8 cellular contexts compared by ENCODE assay signal in genomic region chr14:90381999-90382451, GRCh38. TPM values are rescaled to one million over a fixed set of nuclear protein-coding genes. Genes with fewer than 3 reads are reported as not detected.
DNase-seq lines count a peak whose midpoint lies in the region; ATAC-seq and TF ChIP-seq lines count a peak whose summit lies in the region.

No MANE protein-coding gene starts in this region.

- no peaks in the 10 kb centered on the region for H3K27me3 ChIP-seq in GM06990 (replicated peaks; ENCODE audit: control insufficient read depth, insufficient read depth, low read length)

- H3K27ac ChIP-seq in angular gyrus (ENCODE audit: low read depth, low read length) (peak overlapping the region; percentile 100), substantia nigra (ENCODE audit: low read depth, low read length, poor library complexity, severe bottlenecking) (peak overlapping the region; percentile 100)

- ATAC-seq in HG03095 (IDR thresholded peaks at IDR 0.05; ENCODE audit: unreplicated experiment) = no peak

- H3K36me3 ChIP-seq in GM06990 (ENCODE audit: control insufficient read depth, insufficient read depth, low read length) = no peaks in the 10 kb centered on the region

- DNase-seq in GM06990 (ENCODE audit: extremely low read depth, insufficient read length) (no peak), NCI-H1694 treated with DMSO at 0.1 percent for 48 hours (lab: John Stamatoyannopoulos, UW) (peak; percentile 50), iPS-NIHi11 (ENCODE audit: low spot score) (peak; percentile 36), substantia nigra (lab: John Stamatoyannopoulos, UW) (peak in 17 of 49 donors; percentile 5 to 64 (median 39)), posterior vena cava (ENCODE audit: low spot score) (no peak)
- DNase-seq in activated CD4-positive, CD25-positive, alpha-beta regulatory T cell (lab: John Stamatoyannopoulos, UW) = no peak

- TF ChIP-seq CTCF in GM06990 (IDR thresholded peaks at IDR 0.05; ENCODE audit: insufficient read depth, low read length, poor library complexity, severe bottlenecking) = no peak

- intact Hi-C loops in posterior vena cava (cut with DNase I) = no loop called here

- H3K4me3 ChIP-seq in GM06990 (replicated peaks; ENCODE audit: low read depth, low read length) = peak overlapping the region; percentile 77

RNA-seq across cellular contexts. Expression of gene CALM1, which starts 14.8 kb away (rescaled TPM):
- 100 to 1,000 TPM; 662 to 764 TPM for total RNA-seq in posterior vena cava

RNA-seq across cellular contexts. Expression of gene NRDE2, which starts 50.3 kb away (rescaled TPM):
- total RNA-seq in posterior vena cava = 10 to 100 TPM; 13.5 to 16.8 TPM

Comparison
In these comparisons a context has a peak if more than half of its experiments do, and no peak if none do; other contexts are left out.
1. DNase-seq: peak in NCI-H1694 treated with DMSO at 0.1 percent for 48 hours (single experiment) and iPS-NIHi11 (single experiment); none in GM06990 (single experiment), posterior vena cava (single experiment) and activated CD4-positive, CD25-positive, alpha-beta regulatory T cell (0 of 4).